17 cellular contexts compared by ENCODE assay signal in the genomic region with DNA sequence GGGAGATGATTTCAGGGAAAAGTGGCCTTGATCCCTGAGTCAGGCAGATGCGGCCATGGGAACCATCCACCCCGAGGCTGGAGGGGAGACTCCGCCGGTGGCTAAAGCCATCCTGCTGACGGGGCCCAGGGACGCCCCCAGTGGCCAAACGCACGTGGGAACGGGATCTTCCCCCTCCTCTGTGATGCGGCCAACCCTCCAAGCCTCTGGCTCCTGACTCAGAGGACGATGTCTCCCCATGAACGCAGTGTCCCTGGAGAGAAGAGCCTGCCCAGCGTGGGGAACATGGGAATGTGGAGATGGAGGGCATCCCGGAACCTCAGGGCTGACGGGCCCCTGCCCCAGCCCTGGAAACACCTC. TPM values are rescaled to one million over a fixed set of nuclear protein-coding genes. Genes with fewer than 3 reads are reported as not detected.
DNase-seq lines count a peak whose midpoint lies in the region; ATAC-seq and TF ChIP-seq lines count a peak whose summit lies in the region.
"Had no signal": no experiment of that assay in that cellular context is flagged by ENCODE, and none has a peak within 500 bp of the region (broad histone marks: within the 10 kb centered on the region; RNA-seq: fewer than 3 reads in every experiment).

No MANE protein-coding gene starts in this region.

- no peak overlapping the region for H3K4me3 Mint-ChIP-seq in natural killer cell treated with Interleukin-12 subunit alpha and Interleukin-12 subunit beta and Interleukin-15 and Interleukin-18, amount 100 ng/mL, for 72 hours
- H3K4me3 Mint-ChIP-seq in activated CD4-positive, alpha-beta memory T cell treated with anti-CD3 and anti-CD28 coated beads for 36 hours = no peak overlapping the region
- H3K4me3 Mint-ChIP-seq: central memory CD8-positive, alpha-beta T cell; memory B cell had no signal

- H3K27me3 ChIP-seq in BE2C = no peaks in the 10 kb centered on the region
- H3K27me3 ChIP-seq in H7 (ENCODE audit: control insufficient read depth, insufficient read depth, low read length) = no peaks in the 10 kb centered on the region

- peak; percentile 80 for DNase-seq in BE2C
- DNase-seq in H7 = peak; percentile 94
- peak; percentile 47 for DNase-seq in brain pericyte (ENCODE audit: low read depth, low spot score)
- no peak for DNase-seq in natural killer cell treated with Interleukin-12 subunit alpha and Interleukin-12 subunit beta and Interleukin-15 and Interleukin-18, amount 100 ng/mL, for 72 hours (ENCODE audit: low spot score)
- DNase-seq in activated CD4-positive, alpha-beta memory T cell treated with anti-CD3 and anti-CD28 coated beads for 36 hours = no peak
- DNase-seq: activated gamma-delta T cell; HCEC 1CT; NCI-H1105; NCI-H524; stimulated activated CD4-positive, alpha-beta T cell treated with anti-CD3 and anti-CD28 coated beads, Interleukin-4, amount 100 ng/mL, for 4 hours; stimulated activated naive CD8-positive, alpha-beta T cell treated with anti-CD3 and anti-CD28 coated beads, Interleukin-15, Interleukin-2, amounts not matched to agents 100 U/mL and 50 U/mL, for 24 hours had no signal

- H3K4me1 Mint-ChIP-seq in natural killer cell treated with Interleukin-12 subunit alpha and Interleukin-12 subunit beta and Interleukin-15 and Interleukin-18, amount 100 ng/mL, for 72 hours (ENCODE audit: low read depth in 2 of 2) = peaks cover 0 to 6% of the 10 kb centered on the region in 2 donors
- peaks cover 2% of the 10 kb centered on the region for H3K4me1 Mint-ChIP-seq in activated CD4-positive, alpha-beta memory T cell treated with anti-CD3 and anti-CD28 coated beads for 36 hours (ENCODE audit: low read depth)
- H3K4me1 Mint-ChIP-seq: central memory CD8-positive, alpha-beta T cell had no signal

- CTCF ChIA-PET in activated CD4-positive, alpha-beta memory T cell treated with anti-CD3 and anti-CD28 coated beads for 36 hours (lab: Charles Lee) = interaction anchor here (1.1 kb wide), 1 partner anchor 27 kb away, joined by 4 read pairs; no protein-coding TSS in a partner anchor

- POLR2A ChIA-PET in activated CD4-positive, alpha-beta memory T cell treated with anti-CD3 and anti-CD28 coated beads for 36 hours (lab: Charles Lee) = no interaction called here

- H3K4me3 ChIP-seq in BE2C (ENCODE audit: low read depth, low read length) = 0 out of 2 replicates have a peak overlapping the region, but pooled peaks have one; percentile 3
- H3K4me3 ChIP-seq in H7 (ENCODE audit: insufficient read depth, low read depth, low read length) = no peak overlapping the region
- no peak overlapping the region for H3K4me3 ChIP-seq in mesodermal cell (ENCODE audit: extremely low read depth, insufficient read depth, low read length, poor library complexity, severe bottlenecking)

- no peaks in the 10 kb centered on the region for H3K27me3 Mint-ChIP-seq in natural killer cell treated with Interleukin-12 subunit alpha and Interleukin-12 subunit beta and Interleukin-15 and Interleukin-18, amount 100 ng/mL, for 72 hours
- H3K27me3 Mint-ChIP-seq in activated CD4-positive, alpha-beta memory T cell treated with anti-CD3 and anti-CD28 coated beads for 36 hours = no peaks in the 10 kb centered on the region
- H3K27me3 Mint-ChIP-seq: central memory CD8-positive, alpha-beta T cell; memory B cell had no signal

- intact Hi-C loops in activated CD4-positive, alpha-beta memory T cell treated with anti-CD3 and anti-CD28 coated beads for 36 hours (cut with micrococcal nuclease) = no loop called here

- 74 to 78% methylated on average over 13 to 15 of the region's 15 CpGs for WGBS in mesodermal cell (ENCODE audit: insufficient coverage in 2 of 2), 2 experiments

- peak; percentile 54 for TF ChIP-seq CTCF in BE2C (IDR thresholded peaks at IDR 0.05; ENCODE audit: low read depth, low read length)

- no peaks in the 10 kb centered on the region for H3K36me3 Mint-ChIP-seq in natural killer cell treated with Interleukin-12 subunit alpha and Interleukin-12 subunit beta and Interleukin-15 and Interleukin-18, amount 100 ng/mL, for 72 hours
- H3K36me3 Mint-ChIP-seq in activated CD4-positive, alpha-beta memory T cell treated with anti-CD3 and anti-CD28 coated beads for 36 hours = peaks cover 64% of the 10 kb centered on the region
- H3K36me3 Mint-ChIP-seq: memory B cell had no signal

- H3K27ac ChIP-seq in mesodermal cell (ENCODE audit: low read depth, low read length, severe bottlenecking) = peak overlapping the region; percentile 10
- H3K27ac ChIP-seq: parathyroid adenoma had no signal

- no peak overlapping the region for H3K27ac Mint-ChIP-seq in natural killer cell treated with Interleukin-12 subunit alpha and Interleukin-12 subunit beta and Interleukin-15 and Interleukin-18, amount 100 ng/mL, for 72 hours
- no peak overlapping the region for H3K27ac Mint-ChIP-seq in activated CD4-positive, alpha-beta memory T cell treated with anti-CD3 and anti-CD28 coated beads for 36 hours
- H3K27ac Mint-ChIP-seq: memory B cell had no signal

- H3K4me1 ChIP-seq in BE2C = peaks cover 16% of the 10 kb centered on the region
- peaks cover 44% of the 10 kb centered on the region for H3K4me1 ChIP-seq in mesodermal cell (ENCODE audit: control insufficient read depth, insufficient read depth, low read length, poor library complexity, severe bottlenecking)
- H3K4me1 ChIP-seq: parathyroid adenoma had no signal

- no peak for ATAC-seq in GM19455 (IDR thresholded peaks at IDR 0.05; ENCODE audit: unreplicated experiment)
- ATAC-seq in natural killer cell treated with Interleukin-12 subunit alpha and Interleukin-12 subunit beta and Interleukin-15 and Interleukin-18, amount 100 ng/mL, for 72 hours = no peak
- no peak for ATAC-seq in HG02973 (IDR thresholded peaks at IDR 0.05; ENCODE audit: unreplicated experiment)
- ATAC-seq: stimulated activated naive CD8-positive, alpha-beta T cell treated with anti-CD3 and anti-CD28 coated beads, Interleukin-15, Interleukin-2, amounts not matched to agents 100 U/mL and 50 U/mL, for 24 hours had no signal

- no peaks in the 10 kb centered on the region for H3K9me3 ChIP-seq in BE2C
- H3K9me3 ChIP-seq in mesodermal cell (ENCODE audit: control insufficient read depth, low read length) = no peaks in the 10 kb centered on the region

- no peaks in the 10 kb centered on the region for H3K9me3 Mint-ChIP-seq in natural killer cell treated with Interleukin-12 subunit alpha and Interleukin-12 subunit beta and Interleukin-15 and Interleukin-18, amount 100 ng/mL, for 72 hours
- no peaks in the 10 kb centered on the region for H3K9me3 Mint-ChIP-seq in activated CD4-positive, alpha-beta memory T cell treated with anti-CD3 and anti-CD28 coated beads for 36 hours
- H3K9me3 Mint-ChIP-seq: central memory CD8-positive, alpha-beta T cell; memory B cell had no signal

- H3K36me3 ChIP-seq in BE2C (peaks cover 90% of the 10 kb centered on the region), H7 (replicated peaks; ENCODE audit: control insufficient read depth, insufficient read depth, low read length) (peaks cover 19% of the 10 kb centered on the region), mesodermal cell (ENCODE audit: control insufficient read depth, insufficient read depth, low read length) (peaks cover 76% of the 10 kb centered on the region)

RNA-seq across cellular contexts. Expression of gene SLC7A5, which starts 25.0 kb away (rescaled TPM):
- polyA plus RNA-seq in BE2C (2012; ENCODE audit: insufficient read depth, insufficient read length, low read depth) = 258 TPM
- total RNA-seq in H7 (2014; rRNA removed; shearing (Covaris generic)) = 91.6 and 188 TPM in 2 replicates
- polyA plus RNA-seq in mesodermal cell (2013, experiment 1 of 2) = 90.6 TPM
- 76.9 TPM for polyA plus RNA-seq in mesodermal cell (2013, experiment 2 of 2)
- 100 to 1,000 TPM; 142 to 348 TPM for total RNA-seq in natural killer cell treated with Interleukin-12 subunit alpha and Interleukin-12 subunit beta and Interleukin-15 and Interleukin-18, amount 100 ng/mL, for 72 hours
- 100 to 1,000 TPM; 262 TPM for total RNA-seq in activated CD4-positive, alpha-beta memory T cell treated with anti-CD3 and anti-CD28 coated beads for 36 hours

Comparison
In these comparisons a context has a peak if more than half of its experiments do, and no peak if none do; other contexts are left out.
1. DNase-seq: peak in BE2C (single experiment), H7 (single experiment) and brain pericyte (single experiment); none in natural killer cell treated with Interleukin-12 subunit alpha and Interleukin-12 subunit beta and Interleukin-15 and Interleukin-18, amount 100 ng/mL, for 72 hours (single experiment) and activated CD4-positive, alpha-beta memory T cell treated with anti-CD3 and anti-CD28 coated beads for 36 hours (single experiment).